17 cellular contexts compared by ENCODE assay signal in the genomic region with DNA sequence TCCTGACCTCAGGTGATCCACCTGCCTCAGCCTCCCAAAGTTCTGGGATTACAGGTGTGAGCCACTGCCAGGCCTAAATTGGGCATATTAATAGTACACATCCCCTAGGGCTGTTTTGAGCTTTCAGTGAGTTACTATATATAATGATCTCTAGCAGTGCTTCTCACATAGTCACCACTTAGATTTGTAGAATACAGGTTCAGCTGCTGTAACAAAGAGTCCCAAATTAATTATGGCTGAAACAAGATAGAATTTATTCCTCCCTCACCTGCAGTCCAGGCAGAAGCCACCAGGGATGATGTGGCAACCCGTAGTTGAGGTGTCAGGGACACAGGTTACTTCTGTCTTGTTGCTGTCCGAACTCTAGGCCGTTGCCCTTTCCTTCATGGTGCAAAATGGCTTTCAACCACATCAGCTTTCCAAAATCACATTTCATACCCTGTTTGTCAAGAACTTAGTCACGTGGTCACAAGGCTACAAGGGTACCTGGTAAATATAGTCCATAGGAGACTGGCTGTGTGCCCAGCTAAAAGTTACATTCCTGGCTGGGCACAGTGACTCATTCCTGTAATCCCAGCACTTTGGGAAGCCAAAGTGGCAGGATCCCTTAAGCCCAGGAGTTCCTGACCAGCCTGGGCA. TPM values are rescaled to one million over a fixed set of nuclear protein-coding genes. Genes with fewer than 3 reads are reported as not detected.
"Had no signal": no experiment of that assay in that cellular context is flagged by ENCODE, and none has a peak within 500 bp of the region (broad histone marks: within the 10 kb centered on the region; RNA-seq: fewer than 3 reads in every experiment).

No MANE protein-coding gene starts in this region.

- H3K27ac ChIP-seq: ascending aorta, gastroesophageal sphincter had no signal

- H3K9me3 ChIP-seq: ascending aorta, gastroesophageal sphincter had no signal

- H3K4me3 Mint-ChIP-seq: activated T-helper 17 cell treated with anti-CD3 and anti-CD28 coated beads, Interleukin-2, amount 50 U/mL, for 72 hours had no signal

- H3K27ac Mint-ChIP-seq: activated T-helper 17 cell treated with anti-CD3 and anti-CD28 coated beads, Interleukin-2, amount 50 U/mL, for 72 hours; naive thymus-derived CD4-positive, alpha-beta T cell; progenitor cell of endocrine pancreas had no signal

- H3K27me3 ChIP-seq: ascending aorta, gastroesophageal sphincter had no signal

- ATAC-seq: activated T-helper 17 cell treated with anti-CD3 and anti-CD28 coated beads, Interleukin-2, amount 50 U/mL, for 72 hours; gastroesophageal sphincter; naive thymus-derived CD4-positive, alpha-beta T cell; right cardiac atrium; stimulated activated naive CD8-positive, alpha-beta T cell treated with anti-CD3 and anti-CD28 coated beads, Interleukin-15, Interleukin-2, amounts not matched to agents 100 U/mL and 50 U/mL, for 24 hours had no signal

- H3K27me3 Mint-ChIP-seq: activated T-helper 17 cell treated with anti-CD3 and anti-CD28 coated beads, Interleukin-2, amount 50 U/mL, for 72 hours had no signal

- H3K9me3 Mint-ChIP-seq: activated T-helper 17 cell treated with anti-CD3 and anti-CD28 coated beads, Interleukin-2, amount 50 U/mL, for 72 hours had no signal

- DNase-seq: activated CD4-positive, alpha-beta T cell treated with anti-CD3 and anti-CD28 coated beads, Interleukin-2, amount 50 U/mL, for 48 hours; activated CD4-positive, CD25-positive, alpha-beta regulatory T cell treated with anti-CD3 and anti-CD28 coated beads, Interleukin-2, amount 50 U/mL, for 72 hours; activated naive CD4-positive, alpha-beta T cell treated with Interleukin-2 at 50 U/mL for 16 hours; erythroblast; naive thymus-derived CD4-positive, alpha-beta T cell; occipital lobe; right cardiac atrium; small intestine; stimulated activated CD4-positive, alpha-beta T cell treated with anti-CD3 and anti-CD28 coated beads, Interleukin-4, amount 100 ng/mL, for 4 hours; stimulated activated CD8-positive, alpha-beta memory T cell treated with anti-CD3 and anti-CD28 coated beads, Interleukin-4, amount 100 ng/mL, for 48 hours; stimulated activated naive CD8-positive, alpha-beta T cell treated with anti-CD3 and anti-CD28 coated beads, Interleukin-15, Interleukin-2, amounts not matched to agents 100 U/mL and 50 U/mL, for 24 hours; trophoblast cell had no signal

- H3K4me3 ChIP-seq: ascending aorta, gastroesophageal sphincter had no signal

RNA-seq across cellular contexts. Expression of gene HSPB6, which starts 4.0 kb away (rescaled TPM):
- total RNA-seq: activated T-helper 17 cell treated with anti-CD3 and anti-CD28 coated beads, Interleukin-2, amount 50 U/mL, for 72 hours; mononuclear cell; progenitor cell of endocrine pancreas had no signal
- polyA plus RNA-seq: naive thymus-derived CD4-positive, alpha-beta T cell had no signal
